In the genomic region with DNA sequence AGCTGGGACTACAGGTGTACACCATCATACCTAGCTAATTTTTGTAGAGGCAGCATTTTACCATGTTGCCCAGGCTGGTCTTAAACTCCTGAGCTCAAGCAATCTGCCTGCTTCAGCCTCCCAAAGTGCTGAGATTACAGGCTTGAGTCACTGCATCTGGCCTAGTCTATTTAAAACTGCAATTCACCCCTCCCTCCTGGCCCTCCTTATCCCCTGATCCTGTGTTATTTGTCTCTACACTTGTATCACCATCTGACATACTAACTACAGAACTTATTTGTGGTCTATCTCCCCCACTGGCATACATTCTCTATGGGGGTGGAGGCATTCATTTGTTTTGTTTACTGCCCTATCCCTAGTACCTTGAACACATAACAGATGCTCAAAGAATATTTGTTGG, we compare ENCODE assay signal across 21 cellular contexts. TPM values are rescaled to one million over a fixed set of nuclear protein-coding genes. Genes with fewer than 3 reads are reported as not detected.
DNase-seq lines count a peak whose midpoint lies in the region; ATAC-seq, FAIRE-seq and TF ChIP-seq lines count a peak whose summit lies in the region.
"Had no signal": no experiment of that assay in that cellular context is flagged by ENCODE, and none has a peak within 500 bp of the region (broad histone marks: within the 10 kb centered on the region; RNA-seq: fewer than 3 reads in every experiment).

No MANE protein-coding gene starts in this region.

- TF ChIP-seq CTCF in left ventricle myocardium inferior (IDR thresholded peaks at IDR 0.05; ENCODE audit: borderline replicate concordance) (no peak), choroid plexus epithelial cell (conservative IDR thresholded peaks at IDR 0.05; ENCODE audit: low read depth, low read length) (no peak), testis (IDR thresholded peaks at IDR 0.05) (no peak), pancreas (IDR thresholded peaks at IDR 0.05) (no peak)

- intact Hi-C loops in Right ventricle myocardium superior (cut with DNase I) (no loop called here), left ventricle myocardium inferior (cut with micrococcal nuclease) (loop anchor here (10.0 kb wide), 1 partner anchor 151 kb away; no protein-coding TSS in a partner anchor), right cardiac atrium (cut with DNase I) (no loop called here), testis (cut with DNase I; ENCODE audit: low total_unique reads) (no loop called here), pancreas (cut with DNase I) (no loop called here)

- ATAC-seq in Right ventricle myocardium superior (ENCODE audit: poor library complexity): peak; percentile 34
- peak; percentile 46 to 47 for ATAC-seq in right cardiac atrium
- ATAC-seq in pancreas: no peak
- no peak for ATAC-seq in HG03039 (IDR thresholded peaks at IDR 0.05; ENCODE audit: unreplicated experiment)

- peaks cover 15% of the 10 kb centered on the region for H3K9me3 ChIP-seq in left ventricle myocardium inferior (replicated peaks)
- H3K9me3 ChIP-seq in right cardiac atrium (ENCODE audit: control insufficient read depth, low read length): no peaks in the 10 kb centered on the region
- H3K9me3 ChIP-seq in testis: no peaks in the 10 kb centered on the region
- H3K9me3 ChIP-seq in pancreas: no peaks in the 10 kb centered on the region

- H3K4me1 ChIP-seq in left ventricle myocardium inferior: peaks cover 27% of the 10 kb centered on the region
- H3K4me1 ChIP-seq in right cardiac atrium (ENCODE audit: control insufficient read depth, insufficient read depth, low read length): no peaks in the 10 kb centered on the region
- no peaks in the 10 kb centered on the region for H3K4me1 ChIP-seq in testis
- H3K4me1 ChIP-seq in pancreas: no peaks in the 10 kb centered on the region

- H3K27me3 ChIP-seq in left ventricle myocardium inferior (ENCODE audit: low read depth) (no peaks in the 10 kb centered on the region), right cardiac atrium (ENCODE audit: control insufficient read depth, insufficient read depth) (no peaks in the 10 kb centered on the region), testis (no peaks in the 10 kb centered on the region), pancreas (no peaks in the 10 kb centered on the region)
- H3K27me3 ChIP-seq: BLaER1 treated with 17β-estradiol and CSF1 and Interleukin-3, amounts not matched to agents 10 nM and 100 nM had no signal

- H3K27ac ChIP-seq in left ventricle myocardium inferior (replicated peaks): no peak overlapping the region
- H3K27ac ChIP-seq in right cardiac atrium (ENCODE audit: low read length): no peak overlapping the region
- H3K27ac ChIP-seq in testis: no peak overlapping the region
- no peak overlapping the region for H3K27ac ChIP-seq in pancreas
- H3K27ac ChIP-seq: BLaER1 treated with 17β-estradiol and CSF1 and Interleukin-3, amounts not matched to agents 10 nM and 100 nM had no signal

- peaks cover 13% of the 10 kb centered on the region for H3K36me3 ChIP-seq in left ventricle myocardium inferior
- H3K36me3 ChIP-seq in testis (ENCODE audit: low read depth, missing control alignments): no peaks in the 10 kb centered on the region
- H3K36me3 ChIP-seq in pancreas: no peaks in the 10 kb centered on the region

- TF ChIP-seq POLR2A in testis (IDR thresholded peaks at IDR 0.05): no peak

- DNase-seq in Right ventricle myocardium superior: no peak
- no peak for DNase-seq in left ventricle myocardium inferior
- peak; percentile 42 for DNase-seq in choroid plexus epithelial cell (ENCODE audit: low read depth)
- no peak for DNase-seq in right cardiac atrium
- no peak for DNase-seq in testis
- DNase-seq in pancreas: no peak
- DNase-seq: DMS153; EL; GOT3; Kasumi-1; NCI-H1105; NCI-H1694; NCI-H2107; NCI-H2227 treated with DMSO at 0.1 percent for 48 hours; NCI-H526 treated with DMSO at 0.1 percent for 48 hours; NK-92 treated with Interleukin-12 subunit alpha and Interleukin-12 subunit beta, amount 100 ng/mL, for 24 hours; SIG-M5 had no signal

- no peak for FAIRE-seq in pancreas (lab: Jason Lieb, UNC)
- FAIRE-seq: A204.1 had no signal

- no peak overlapping the region for H3K4me3 ChIP-seq in left ventricle myocardium inferior
- H3K4me3 ChIP-seq in choroid plexus epithelial cell (ENCODE audit: low read depth, low read length): no peak overlapping the region
- no peak overlapping the region for H3K4me3 ChIP-seq in right cardiac atrium (ENCODE audit: low read length)
- H3K4me3 ChIP-seq in testis: no peak overlapping the region
- no peak overlapping the region for H3K4me3 ChIP-seq in pancreas
- H3K4me3 ChIP-seq: BLaER1 treated with 17β-estradiol and CSF1 and Interleukin-3, amounts not matched to agents 10 nM and 100 nM had no signal

RNA-seq across cellular contexts. Expression of a gene that starts 23.7 kb away (rescaled TPM):
- total RNA-seq in Right ventricle myocardium superior (6.7 TPM), left ventricle myocardium inferior (9.6 TPM), right cardiac atrium (10 to 100 TPM in 3 of 4 donors, 1 to 10 TPM in 1; 8.2 to 13.6 (median 13.3) TPM), testis (10 to 100 TPM; 21.9 to 23.7 TPM), pancreas (1 to 10 TPM; 1.9 to 7.7 (median 3.5) TPM)
- polyA plus RNA-seq in right cardiac atrium (13.0 TPM), testis (ENCODE audit: insufficient read depth, low read depth, low replicate concordance) (16.9 TPM), pancreas (1 to 10 TPM; 4.1 to 6.2 TPM)
- total RNA-seq: OCI-LY7 had no signal

Comparison
In these comparisons a context has a peak if more than half of its experiments do, and no peak if none do; other contexts are left out.
1. ATAC-seq: peak in Right ventricle myocardium superior (single experiment) and right cardiac atrium (2 of 2); none in pancreas (0 of 4) and HG03039 (single experiment).